Comparison of ENCODE assay signal across 29 cellular contexts in genomic region chrX:53283567-53283966, GRCh38. TPM values are rescaled to one million over a fixed set of nuclear protein-coding genes. Genes with fewer than 3 reads are reported as not detected.
"Had no signal": no experiment of that assay in that cellular context is flagged by ENCODE, and none has a peak within 500 bp of the region (broad histone marks: within the 10 kb centered on the region; RNA-seq: fewer than 3 reads in every experiment).

No MANE protein-coding gene starts in this region.

- FAIRE-seq: bronchial epithelial cell, RCC 7860 had no signal

- H2AFZ ChIP-seq: PC-9 had no signal

- H3K9me3 Mint-ChIP-seq: activated naive CD4-positive, alpha-beta T cell treated with anti-CD3 and anti-CD28 coated beads for 36 hours; activated naive CD4-positive, alpha-beta T cell treated with anti-CD3 and anti-CD28 coated beads, Interleukin-2, amount 50 U/mL, for 72 hours; activated T-cell treated with anti-CD3 and anti-CD28 coated beads, Interleukin-2, amount 50 U/mL, for 24 hours; activated T-helper 2 cell treated with anti-CD3 and anti-CD28 coated beads, Interferon-gamma antibody, Interleukin-2, Interleukin-4, amounts not matched to agents 10 μg/mL and 5 μg/mL and 100 μg/mL, durations not matched to agents 14 hours and 24 hours and 36 hours had no signal

- H3K4me3 ChIP-seq: adrenal gland, PC-9 had no signal

- H3K36me3 Mint-ChIP-seq: activated naive CD4-positive, alpha-beta T cell treated with anti-CD3 and anti-CD28 coated beads, Interleukin-2, amount 50 U/mL, for 72 hours; brain had no signal

- H3K27ac Mint-ChIP-seq: activated CD8-positive, alpha-beta T cell treated with anti-CD3 and anti-CD28 coated beads, Interleukin-2, amount 10 ng/mL, durations not matched to agents 7 days and 5 days; activated naive CD4-positive, alpha-beta T cell treated with anti-CD3 and anti-CD28 coated beads for 36 hours; activated T-cell treated with anti-CD3 and anti-CD28 coated beads, Interleukin-2, amount 50 U/mL, for 24 hours; activated T-helper 2 cell treated with anti-CD3 and anti-CD28 coated beads, Interferon-gamma antibody, Interleukin-2, Interleukin-4, amounts not matched to agents 10 μg/mL and 5 μg/mL and 100 μg/mL, durations not matched to agents 14 hours and 24 hours and 36 hours had no signal

- H3K4me3 Mint-ChIP-seq: activated CD8-positive, alpha-beta T cell treated with anti-CD3 and anti-CD28 coated beads, Interleukin-2, amount 10 ng/mL, durations not matched to agents 7 days and 5 days; activated naive CD4-positive, alpha-beta T cell treated with anti-CD3 and anti-CD28 coated beads for 36 hours; activated T-cell treated with anti-CD3 and anti-CD28 coated beads, Interleukin-2, amount 50 U/mL, for 24 hours; brain had no signal

- DNase-seq: activated CD4-positive, alpha-beta T cell treated with anti-CD3 and anti-CD28 coated beads for 1 hour; activated CD4-positive, alpha-beta T cell treated with anti-CD3 and anti-CD28 coated beads for 48 hours; activated CD4-positive, alpha-beta T cell treated with anti-CD3 and anti-CD28 coated beads, Interleukin-2, amount 50 U/mL, for 48 hours; activated CD4-positive, CD25-positive, alpha-beta regulatory T cell; activated CD8-positive, alpha-beta T cell treated with anti-CD3 and anti-CD28 coated beads, Interleukin-2, amount 10 ng/mL, durations not matched to agents 7 days and 5 days; activated gamma-delta T cell treated with Interleukin-2 at 50 U/mL for 16 hours; activated naive CD4-positive, alpha-beta T cell treated with anti-CD3 and anti-CD28 coated beads for 36 hours; activated T-cell treated with anti-CD3 and anti-CD28 coated beads, Interleukin-2, amount 50 U/mL, for 24 hours; central memory CD4-positive, alpha-beta T cell; Karpas-422; NCI-H1105; NCI-H1417 treated with DMSO at 0.1 percent for 48 hours; NCI-H187 treated with DMSO at 0.1 percent for 48 hours; NCI-H2081; NCI-H2171 treated with DMSO at 0.1 percent for 48 hours; NCI-H345; NCI-H524 treated with DMSO at 0.1 percent for 48 hours; PC-9; SIG-M5; T1000; WERI-Rb-1 had no signal

- H3K27ac ChIP-seq: adrenal gland, PC-9, WERI-Rb-1 had no signal

- ATAC-seq: activated CD8-positive, alpha-beta T cell treated with anti-CD3 and anti-CD28 coated beads, Interleukin-2, amount 10 ng/mL, durations not matched to agents 7 days and 5 days; activated naive CD4-positive, alpha-beta T cell treated with anti-CD3 and anti-CD28 coated beads, Interleukin-2, amount 50 U/mL, for 72 hours; Right ventricle myocardium inferior had no signal

- H3K4me2 ChIP-seq: PC-9 had no signal

- H3K36me3 ChIP-seq: adrenal gland, WERI-Rb-1 had no signal

- H3K27me3 Mint-ChIP-seq: brain had no signal

RNA-seq across cellular contexts. Expression of gene IQSEC2, which starts 2.2 kb away (rescaled TPM):
- total RNA-seq: activated CD8-positive, alpha-beta T cell treated with anti-CD3 and anti-CD28 coated beads, Interleukin-2, amount 10 ng/mL, durations not matched to agents 7 days and 5 days; OCI-LY7 had no signal
